In genomic region chr17:72984145-72984924, GRCh38 we compare ENCODE assay signal across 17 cellular contexts.
DNase-seq lines count a peak whose midpoint lies in the region; ATAC-seq, FAIRE-seq and TF ChIP-seq lines count a peak whose summit lies in the region.
"Had no signal": no experiment of that assay in that cellular context is flagged by ENCODE, and none has a peak within 500 bp of the region (broad histone marks: within the 10 kb centered on the region; RNA-seq: fewer than 3 reads in every experiment).

No MANE protein-coding gene starts in this region.

- H3K9ac ChIP-seq in astrocyte (ENCODE audit: low read length) = peak overlapping the region; percentile 29

- H3K27ac ChIP-seq in astrocyte (ENCODE audit: low read depth, low read length) = peak overlapping the region; percentile 69
- H3K27ac ChIP-seq: SK-N-MC, transverse colon had no signal

- peaks cover 16% of the 10 kb centered on the region for H3K4me1 ChIP-seq in astrocyte (ENCODE audit: insufficient read depth, low read length)
- H3K4me1 ChIP-seq: transverse colon had no signal

- peak; percentile 20 for FAIRE-seq in astrocyte (lab: Jason Lieb, UNC)

- no peaks in the 10 kb centered on the region for H3K27me3 Mint-ChIP-seq in astrocyte (ENCODE audit: low read depth, unreplicated experiment)
- H3K27me3 Mint-ChIP-seq in T-helper 17 cell = no peaks in the 10 kb centered on the region
- H3K27me3 Mint-ChIP-seq: activated T-cell treated with anti-CD3 and anti-CD28 coated beads, Interleukin-2, amount 50 U/mL, for 24 hours; B cell had no signal

- H3K4me3 Mint-ChIP-seq in astrocyte (ENCODE audit: unreplicated experiment) (no peak overlapping the region), T-helper 17 cell (no peak overlapping the region)
- H3K4me3 Mint-ChIP-seq: activated T-cell treated with anti-CD3 and anti-CD28 coated beads, Interleukin-2, amount 50 U/mL, for 24 hours; B cell had no signal

- peak overlapping the region; percentile 61 for H3K4me2 ChIP-seq in astrocyte (ENCODE audit: low read length)

- no peaks in the 10 kb centered on the region for H4K20me1 ChIP-seq in astrocyte (ENCODE audit: insufficient read depth, low read length)

- DNase-seq in AG08395 (ENCODE audit: low spot score) (peak; percentile 48), HPDE6-E6E7 (ENCODE audit: extremely low spot score) (peak; percentile 75), astrocyte (ENCODE audit: low read depth) (peak; percentile 97), hepatic stellate cell (ENCODE audit: low spot score) (peak; percentile 73), NCI-H2029 treated with DMSO at 0.1 percent for 48 hours (lab: John Stamatoyannopoulos, UW) (no peak), T-helper 17 cell (no peak)
- no peak for DNase-seq in stimulated activated CD4-positive, alpha-beta T cell treated with anti-CD3 and anti-CD28 coated beads, Interleukin-15, amount 100 ng/mL, for 24 hours
- DNase-seq: activated T-cell treated with anti-CD3 and anti-CD28 coated beads, Interleukin-2, amount 50 U/mL, for 24 hours; GF-D8; NCI-H146; NCI-H774; right cardiac atrium; transverse colon had no signal

- no peaks in the 10 kb centered on the region for H3K36me3 ChIP-seq in astrocyte (ENCODE audit: insufficient read depth, low read length)
- H3K36me3 ChIP-seq: transverse colon had no signal

- H3K9me3 Mint-ChIP-seq in astrocyte (ENCODE audit: unreplicated experiment) = no peaks in the 10 kb centered on the region
- H3K9me3 Mint-ChIP-seq: activated T-cell treated with anti-CD3 and anti-CD28 coated beads, Interleukin-2, amount 50 U/mL, for 24 hours had no signal

- no peak overlapping the region for H3K4me3 ChIP-seq in astrocyte (ENCODE audit: insufficient read depth, low read depth, low read length)
- H3K4me3 ChIP-seq: SK-N-MC, transverse colon had no signal

- H3K27ac Mint-ChIP-seq in astrocyte (ENCODE audit: unreplicated experiment) (peak overlapping the region; percentile 38), T-helper 17 cell (no peak overlapping the region)
- H3K27ac Mint-ChIP-seq: activated T-cell treated with anti-CD3 and anti-CD28 coated beads, Interleukin-2, amount 50 U/mL, for 24 hours had no signal

- H3K27me3 ChIP-seq in astrocyte (ENCODE audit: insufficient read depth, low read length) = no peaks in the 10 kb centered on the region
- H3K27me3 ChIP-seq: transverse colon had no signal

- ATAC-seq in T-helper 17 cell (no peak), GM18868 (IDR thresholded peaks at IDR 0.05; ENCODE audit: unreplicated experiment) (no peak)
- ATAC-seq: activated CD4-positive, CD25-positive, alpha-beta regulatory T cell treated with anti-CD3 and anti-CD28 coated beads, Interleukin-2, amount 50 U/mL, for 24 hours had no signal

- H3K36me3 Mint-ChIP-seq in astrocyte (ENCODE audit: low read depth, unreplicated experiment) = no peaks in the 10 kb centered on the region
- no peaks in the 10 kb centered on the region for H3K36me3 Mint-ChIP-seq in T-helper 17 cell (ENCODE audit: low read depth)

- H3K79me2 ChIP-seq in astrocyte (ENCODE audit: insufficient read depth, low read length) = no peaks in the 10 kb centered on the region

- no peak overlapping the region for H2AFZ ChIP-seq in astrocyte (ENCODE audit: low read depth, low read length)

- H3K4me1 Mint-ChIP-seq in astrocyte (ENCODE audit: low read depth, unreplicated experiment) (peaks cover 11% of the 10 kb centered on the region), T-helper 17 cell (peaks cover 12% of the 10 kb centered on the region)

- TF ChIP-seq CTCF in astrocyte (IDR thresholded peaks at IDR 0.05; ENCODE audit: insufficient read depth, low read depth, low read length) = no peak

- H3K9me3 ChIP-seq in astrocyte (ENCODE audit: insufficient read depth, low read depth, low read length) (no peaks in the 10 kb centered on the region), T-helper 17 cell (ENCODE audit: control insufficient read depth, low read length, poor library complexity, severe bottlenecking) (no peaks in the 10 kb centered on the region)
- H3K9me3 ChIP-seq: transverse colon had no signal

Comparison
In these comparisons a context has a peak if more than half of its experiments do, and no peak if none do; other contexts are left out.
1. DNase-seq: peak in AG08395 (single experiment), HPDE6-E6E7 (single experiment), astrocyte (single experiment) and hepatic stellate cell (single experiment); none in stimulated activated CD4-positive, alpha-beta T cell treated with anti-CD3 and anti-CD28 coated beads, Interleukin-15, amount 100 ng/mL, for 24 hours (single experiment), NCI-H2029 treated with DMSO at 0.1 percent for 48 hours (single experiment) and T-helper 17 cell (0 of 3).